8 cellular contexts compared by ENCODE assay signal in genomic region chr21:37220433-37220980, GRCh38. TPM values are rescaled to one million over a fixed set of nuclear protein-coding genes. Genes with fewer than 3 reads are reported as not detected.
DNase-seq lines count a peak whose midpoint lies in the region; ATAC-seq and TF ChIP-seq lines count a peak whose summit lies in the region.

No MANE protein-coding gene starts in this region.

- TF ChIP-seq CTCF in OCI-LY3 (IDR thresholded peaks at IDR 0.05; ENCODE audit: low read depth, low read length) (no peak), retinal pigment epithelial cell (conservative IDR thresholded peaks at IDR 0.05; ENCODE audit: low read depth, low read length) (no peak)

- H3K27me3 Mint-ChIP-seq in CD4-positive, alpha-beta memory T cell: no peaks in the 10 kb centered on the region
- H3K27me3 Mint-ChIP-seq in activated naive CD8-positive, alpha-beta T cell treated with anti-CD3 and anti-CD28 coated beads, Interleukin-2, amount 50 U/mL, for 24 hours: no peaks in the 10 kb centered on the region

- POLR2A ChIA-PET in CD4-positive, alpha-beta memory T cell (lab: Charles Lee; ENCODE audit: partially characterized antibody): interaction anchor here (0.9 to 4.0 kb wide), 11 partner anchors 12 to 1963 kb away, joined by 3 to 36 read pairs (median 6); partner anchors contain the start of genes DYRK1A, PSMG1 and VPS26C

- intact Hi-C loops in CD4-positive, alpha-beta memory T cell (cut with micrococcal nuclease): loop anchor here (2.0 to 5.0 kb wide), 4 partner anchors 38 to 422 kb away; no protein-coding TSS in a partner anchor
- intact Hi-C loops in left ventricle myocardium superior (cut with micrococcal nuclease): no loop called here

- no peaks in the 10 kb centered on the region for H4K20me1 ChIP-seq in OCI-LY3 (ENCODE audit: insufficient read depth, low read length)

- ATAC-seq in GM19025 (IDR thresholded peaks at IDR 0.05; ENCODE audit: low read depth, unreplicated experiment) (peak; percentile 34), HG03135 (IDR thresholded peaks at IDR 0.05; ENCODE audit: unreplicated experiment) (peak; percentile 44), left ventricle myocardium superior (peak; percentile 72)
- ATAC-seq in activated naive CD8-positive, alpha-beta T cell treated with anti-CD3 and anti-CD28 coated beads, Interleukin-2, amount 50 U/mL, for 24 hours: peak; percentile 22

- DNase-seq in CD4-positive, alpha-beta memory T cell: peak in 2 of 5 donors; percentile 37 to 43
- peak; percentile 41 for DNase-seq in activated naive CD8-positive, alpha-beta T cell treated with anti-CD3 and anti-CD28 coated beads, Interleukin-2, amount 50 U/mL, for 24 hours
- DNase-seq in left ventricle myocardium superior (no peak), retinal pigment epithelial cell (ENCODE audit: low read depth) (no peak), NCI-H446 (lab: John Stamatoyannopoulos, UW) (no peak)

- peaks cover 24 to 45% (median 31%) of the 10 kb centered on the region in 4 donors for H3K4me1 Mint-ChIP-seq in CD4-positive, alpha-beta memory T cell
- H3K4me1 Mint-ChIP-seq in activated naive CD8-positive, alpha-beta T cell treated with anti-CD3 and anti-CD28 coated beads, Interleukin-2, amount 50 U/mL, for 24 hours: peaks cover 54% of the 10 kb centered on the region

- CTCF ChIA-PET in CD4-positive, alpha-beta memory T cell (lab: Charles Lee; ENCODE audit: partially characterized antibody): interaction anchor here (0.9 to 2.6 kb wide), 8 partner anchors 10 to 343 kb away, joined by 3 to 12 read pairs (median 4); partner anchors contain the start of gene VPS26C

- H3K9me3 Mint-ChIP-seq in CD4-positive, alpha-beta memory T cell: peaks cover 0 to 5% (median 0%) of the 10 kb centered on the region in 8 donors
- peaks cover 3% of the 10 kb centered on the region for H3K9me3 Mint-ChIP-seq in activated naive CD8-positive, alpha-beta T cell treated with anti-CD3 and anti-CD28 coated beads, Interleukin-2, amount 50 U/mL, for 24 hours

- peak overlapping the region; percentile 67; the same call in 1 of the 2 replicates for H2AFZ ChIP-seq in OCI-LY3 (ENCODE audit: low read depth, low read length)

- H3K27ac ChIP-seq in CD4-positive, alpha-beta memory T cell (ENCODE audit: low read depth, low read length): peak overlapping the region; percentile 75
- H3K27ac ChIP-seq in OCI-LY3 (ENCODE audit: low read length): no peak overlapping the region

- H3K4me1 ChIP-seq in CD4-positive, alpha-beta memory T cell (ENCODE audit: insufficient read depth, low read length): peaks cover 39% of the 10 kb centered on the region
- H3K4me1 ChIP-seq in OCI-LY3 (ENCODE audit: low read length): peaks cover 6% of the 10 kb centered on the region; the same call in 1 of the 2 replicates

- peaks cover 10 to 29% of the 10 kb centered on the region in 2 donors for H3K36me3 Mint-ChIP-seq in CD4-positive, alpha-beta memory T cell
- peaks cover 30% of the 10 kb centered on the region for H3K36me3 Mint-ChIP-seq in activated naive CD8-positive, alpha-beta T cell treated with anti-CD3 and anti-CD28 coated beads, Interleukin-2, amount 50 U/mL, for 24 hours (ENCODE audit: low read depth)

- peaks cover 12% of the 10 kb centered on the region for H3K36me3 ChIP-seq in CD4-positive, alpha-beta memory T cell (ENCODE audit: insufficient read depth, low read length)
- H3K36me3 ChIP-seq in OCI-LY3 (replicated peaks; ENCODE audit: low read depth, low read length): peaks cover 6% of the 10 kb centered on the region

- H3K27me3 ChIP-seq in CD4-positive, alpha-beta memory T cell (ENCODE audit: insufficient read depth, low read length): no peaks in the 10 kb centered on the region
- no peaks in the 10 kb centered on the region for H3K27me3 ChIP-seq in OCI-LY3 (ENCODE audit: low read depth, low read length)

- H3K9me3 ChIP-seq in CD4-positive, alpha-beta memory T cell (ENCODE audit: control insufficient read depth in 1 of 2, low read length in 2 of 2): no peaks in the 10 kb centered on the region
- no peaks in the 10 kb centered on the region for H3K9me3 ChIP-seq in OCI-LY3 (ENCODE audit: insufficient read depth, low read length)

- peak overlapping the region; percentile 80 to 96 (median 94) for H3K27ac Mint-ChIP-seq in CD4-positive, alpha-beta memory T cell
- H3K27ac Mint-ChIP-seq in activated naive CD8-positive, alpha-beta T cell treated with anti-CD3 and anti-CD28 coated beads, Interleukin-2, amount 50 U/mL, for 24 hours: peak overlapping the region; percentile 96

- H3K4me2 ChIP-seq in OCI-LY3 (ENCODE audit: low read length): peak overlapping the region; percentile 89

- H3K4me3 Mint-ChIP-seq in CD4-positive, alpha-beta memory T cell: peak overlapping the region; percentile 79 to 96 (median 92)
- peak overlapping the region; percentile 91 for H3K4me3 Mint-ChIP-seq in activated naive CD8-positive, alpha-beta T cell treated with anti-CD3 and anti-CD28 coated beads, Interleukin-2, amount 50 U/mL, for 24 hours

- H3K79me2 ChIP-seq in OCI-LY3 (ENCODE audit: low read length): peaks cover 9% of the 10 kb centered on the region

- H3K9ac ChIP-seq in OCI-LY3 (ENCODE audit: low read length): peak overlapping the region; percentile 74

- H3K4me3 ChIP-seq in CD4-positive, alpha-beta memory T cell (ENCODE audit: low read length in 2 of 2): peak overlapping the region; percentile 76 to 86
- peak overlapping the region; percentile 83 for H3K4me3 ChIP-seq in OCI-LY3 (ENCODE audit: low read length)
- peak overlapping the region; percentile 67 for H3K4me3 ChIP-seq in retinal pigment epithelial cell (ENCODE audit: low read length)

RNA-seq across cellular contexts. Expression of gene VPS26C, which starts 46.6 kb away (rescaled TPM):
- total RNA-seq in CD4-positive, alpha-beta memory T cell: 10 to 100 TPM; 76.0 to 79.7 TPM
- 100 to 1,000 TPM in 1 of 2 donors, 10 to 100 TPM in 1; 81.9 to 105 TPM for polyA plus RNA-seq in CD4-positive, alpha-beta memory T cell
- 49.9 TPM for total RNA-seq in left ventricle myocardium superior

Comparison
In these comparisons a context has a peak if more than half of its experiments do, and no peak if none do; other contexts are left out.
1. ATAC-seq: peak in every context shown above with its lines; median percentile 72 in left ventricle myocardium superior; 44 in HG03135; 34 in GM19025; 22 in activated naive CD8-positive, alpha-beta T cell treated with anti-CD3 and anti-CD28 coated beads, Interleukin-2, amount 50 U/mL, for 24 hours.